Comparison of ENCODE assay signal across 14 cellular contexts in the genomic region with DNA sequence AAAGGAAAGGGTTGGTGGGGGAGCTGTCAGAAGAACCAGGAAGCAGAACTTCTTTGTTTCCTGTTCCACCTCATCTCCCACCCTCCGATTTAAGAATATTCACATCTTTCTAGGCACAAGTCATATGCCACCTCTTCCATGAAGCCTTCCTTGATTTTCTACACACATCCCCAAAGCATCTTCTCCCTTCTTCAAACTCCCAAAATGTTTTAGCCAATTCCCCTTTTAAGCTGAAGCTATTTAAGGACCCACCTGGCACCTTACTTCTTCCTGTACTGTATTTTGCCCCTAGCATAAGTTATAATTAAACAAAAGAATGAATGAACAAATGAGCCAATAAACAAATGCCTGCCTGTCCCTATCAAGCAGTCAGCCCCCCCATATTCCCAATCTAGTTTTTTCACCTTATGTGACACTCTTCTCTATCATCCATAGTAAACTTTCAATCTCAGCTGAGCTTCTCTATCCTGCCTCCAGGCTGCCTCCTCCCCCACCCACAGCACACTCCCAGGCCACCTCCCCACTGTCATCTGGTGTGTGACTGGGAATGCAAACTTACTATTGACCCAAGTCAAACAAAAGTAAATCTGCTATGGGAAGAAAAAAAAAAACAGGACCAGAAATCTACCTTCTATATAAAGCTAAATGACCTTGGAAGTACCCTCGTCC. TPM values are rescaled to one million over a fixed set of nuclear protein-coding genes. Genes with fewer than 3 reads are reported as not detected.
DNase-seq lines count a peak whose midpoint lies in the region; ATAC-seq and TF ChIP-seq lines count a peak whose summit lies in the region.
"Had no signal": no experiment of that assay in that cellular context is flagged by ENCODE, and none has a peak within 500 bp of the region (broad histone marks: within the 10 kb centered on the region; RNA-seq: fewer than 3 reads in every experiment).

No MANE protein-coding gene starts in this region.

- 38 to 56% (median 50%) methylated on average over 2 of the region's 2 CpGs for WGBS in ovary, 3 donors
- no CpG with 5 or more reads among the region's 2 CpGs for WGBS in H9 (ENCODE audit: extremely low coverage, insufficient read length, low lambda C conversion rate)

- H4K20me1 ChIP-seq in H9 (ENCODE audit: control insufficient read depth, insufficient read depth, insufficient read length): no peaks in the 10 kb centered on the region

- 0 out of 7 replicates have a peak overlapping the region, but pooled peaks of 1 of the 3 experiments have one; percentile 63 for H3K27ac Mint-ChIP-seq in H9

- H3K9me3 Mint-ChIP-seq in H9: no peaks in the 10 kb centered on the region; a peak in 1 of 5 replicates
- H3K9me3 Mint-ChIP-seq: naive B cell had no signal

- no peak overlapping the region for H2BK20ac ChIP-seq in H9 (ENCODE audit: low read depth, low read length, poor library complexity, severe bottlenecking)

- H2AFZ ChIP-seq in ACC112 (ENCODE audit: low read length, unreplicated experiment): no peak overlapping the region
- no peak overlapping the region for H2AFZ ChIP-seq in H9 (ENCODE audit: low read length)

- H3K79me2 ChIP-seq in ACC112 (ENCODE audit: control insufficient read depth, insufficient read depth, low read length, unreplicated experiment) (peaks cover 52% of the 10 kb centered on the region), H9 (ENCODE audit: insufficient read depth, low read length) (peaks cover 11% of the 10 kb centered on the region)

- no peak overlapping the region for H3K4me3 Mint-ChIP-seq in H9
- H3K4me3 Mint-ChIP-seq: CD14-positive monocyte had no signal

- no peak overlapping the region for H4K91ac ChIP-seq in H9 (ENCODE audit: insufficient read length, low read depth, low read length)

- no peak overlapping the region for H3K4me2 ChIP-seq in H9 (ENCODE audit: insufficient read depth, insufficient read length, low read length)

- TF ChIP-seq CTCF in fibroblast of pulmonary artery (IDR thresholded peaks at IDR 0.05; ENCODE audit: low read length, missing control alignments): no peak
- TF ChIP-seq CTCF in ovary (IDR thresholded peaks at IDR 0.05): no peak
- TF ChIP-seq CTCF in H9 (conservative IDR thresholded peaks at IDR 0.05): no peak

- TF ChIP-seq POLR2A in ovary (IDR thresholded peaks at IDR 0.05): no peak

- H2BK12ac ChIP-seq in H9 (ENCODE audit: insufficient read length, low read depth, low read length): no peak overlapping the region

- peaks cover 19% of the 10 kb centered on the region for H3K79me1 ChIP-seq in H9 (ENCODE audit: insufficient read depth, low read depth, low read length, poor library complexity, severe bottlenecking)

- H3K27ac ChIP-seq in ACC112 (ENCODE audit: low read depth, low read length): peak overlapping the region; percentile 91
- H3K27ac ChIP-seq in SK-N-MC: no peak overlapping the region
- H3K27ac ChIP-seq in ovary: peak overlapping the region in 1 of 2 donors; percentile 94
- no peak overlapping the region for H3K27ac ChIP-seq in H9 (ENCODE audit: insufficient read length, low read depth, low read length)

- H3T11ph ChIP-seq in H9 (ENCODE audit: low read length): no peak overlapping the region

- ATAC-seq in HG02610 (IDR thresholded peaks at IDR 0.05; ENCODE audit: unreplicated experiment) (no peak), HG02973 (IDR thresholded peaks at IDR 0.05; ENCODE audit: unreplicated experiment) (no peak)

- H3K18ac ChIP-seq in H9 (ENCODE audit: insufficient read length, low read depth, low read length): no peak overlapping the region

- H3K4me3 ChIP-seq in ACC112 (ENCODE audit: low read depth, low read length): peak overlapping the region; percentile 95
- peak overlapping the region; percentile 79; the same call in 1 of the 2 replicates for H3K4me3 ChIP-seq in SK-N-MC
- H3K4me3 ChIP-seq in fibroblast of pulmonary artery (replicated peaks; ENCODE audit: low read depth, low read length): peak overlapping the region; percentile 94
- H3K4me3 ChIP-seq in ovary: peak overlapping the region; percentile 63

- H3K9ac ChIP-seq in SK-N-MC (ENCODE audit: insufficient read length) (no peak overlapping the region), H9 (ENCODE audit: extremely low read depth, insufficient read length, low read length) (no peak overlapping the region)

- no peak overlapping the region for H3K4ac ChIP-seq in H9 (ENCODE audit: low read depth, low read length)

- H3K36me3 ChIP-seq in ACC112 (ENCODE audit: insufficient read depth, low read length) (peaks cover 11% of the 10 kb centered on the region; the same call in 1 of the 2 replicates), SK-N-MC (ENCODE audit: insufficient read depth, low read length) (peaks cover 60% of the 10 kb centered on the region), ovary (no peaks in the 10 kb centered on the region)

- peaks cover 36 to 37% of the 10 kb centered on the region in 2 experiments for H3K4me1 Mint-ChIP-seq in H9

- no peak overlapping the region for H4K5ac ChIP-seq in H9 (ENCODE audit: insufficient read length, low read depth, low read length)

- H3K9me3 ChIP-seq in SK-N-MC (ENCODE audit: low read depth, low read length): no peaks in the 10 kb centered on the region
- no peaks in the 10 kb centered on the region for H3K9me3 ChIP-seq in ovary
- H3K9me3 ChIP-seq in H9 (ENCODE audit: control insufficient read depth, low read depth, low read length): no peaks in the 10 kb centered on the region
- H3K9me3 ChIP-seq: SJSA1 had no signal

- H3K23ac ChIP-seq in H9 (ENCODE audit: insufficient read length, low read depth, low read length): no peak overlapping the region

- no peak overlapping the region for H2BK15ac ChIP-seq in H9 (ENCODE audit: low read depth, low read length)

- no peak overlapping the region for H2AK5ac ChIP-seq in H9 (ENCODE audit: insufficient read length, low read length)

- H3K14ac ChIP-seq in H9 (ENCODE audit: insufficient read depth, low read length): no peak overlapping the region

- peaks cover 1% of the 10 kb centered on the region; the same call in 1 of the 2 replicates for H3K27me3 Mint-ChIP-seq in H9 (ENCODE audit: low read depth)
- H3K27me3 Mint-ChIP-seq: naive B cell had no signal

- H3K27me3 ChIP-seq in ACC112 (ENCODE audit: insufficient read depth, low read length): no peaks in the 10 kb centered on the region
- no peaks in the 10 kb centered on the region for H3K27me3 ChIP-seq in ovary
- no peaks in the 10 kb centered on the region for H3K27me3 ChIP-seq in H9 (ENCODE audit: insufficient read depth, low read length)
- H3K27me3 ChIP-seq: SJSA1 had no signal

- H3K36me3 Mint-ChIP-seq in H9 (ENCODE audit: insufficient read depth in 1 of 3, low read depth in 3 of 3): peaks cover 19 to 31% (median 22%) of the 10 kb centered on the region in 3 experiments
- H3K36me3 Mint-ChIP-seq: naive B cell had no signal

- no peak overlapping the region for H2BK5ac ChIP-seq in H9 (ENCODE audit: insufficient read length, low read length)

- peaks cover 13% of the 10 kb centered on the region for H3K23me2 ChIP-seq in H9 (ENCODE audit: insufficient read length, low read depth, low read length, poor library complexity, severe bottlenecking)

- no peak overlapping the region for H2BK120ac ChIP-seq in H9 (ENCODE audit: low read depth, low read length, poor library complexity, severe bottlenecking)

- H3K56ac ChIP-seq in H9 (ENCODE audit: insufficient read length, low read depth, low read length): no peak overlapping the region

- DNase-seq in SK-N-MC (ENCODE audit: low read depth, low spot score) (no peak), fibroblast of pulmonary artery (ENCODE audit: low read depth) (no peak), ovary (no peak), medulla oblongata (ENCODE audit: extremely low spot score) (no peak), H9 (no peak)
- DNase-seq: anterior cingulate cortex, naive B cell had no signal

- no peak for TF ChIP-seq EP300 in ovary (IDR thresholded peaks at IDR 0.05)

- intact Hi-C loops in ovary (cut with DNase I): loop anchor here in 2 of 4 donors (10.0 kb wide), 2 partner anchors 324 to 334 kb away; a partner anchor contains a TSS

- H4K8ac ChIP-seq in H9 (replicated peaks; ENCODE audit: insufficient read length, low read depth, low read length): no peak overlapping the region

- H3K4me1 ChIP-seq in ACC112 (ENCODE audit: control insufficient read depth, insufficient read depth, low read length, unreplicated experiment) (peaks cover 43% of the 10 kb centered on the region), ovary (ENCODE audit: insufficient read depth) (peaks cover 35% of the 10 kb centered on the region), H9 (ENCODE audit: insufficient read depth, low read length) (peaks cover 19% of the 10 kb centered on the region; the same call in 1 of the 2 replicates)

RNA-seq across cellular contexts. Expression of a gene that starts 3.9 kb away (rescaled TPM):
- 100 to 1,000 TPM in 5 of 7 donors, 10 to 100 TPM in 2; 45.2 to 230 (median 149) TPM for total RNA-seq in ovary
- polyA plus RNA-seq in ovary: 10 to 100 TPM; 88.5 to 93.9 TPM
- 130 and 140 TPM in 2 replicates for total RNA-seq in H9 (2021)

RNA-seq across cellular contexts. Expression of a gene that starts 14.8 kb away (rescaled TPM):
- 100 to 1,000 TPM in 1 of 7 donors, 10 to 100 TPM in 6; 43.3 to 105 (median 87.7) TPM for total RNA-seq in ovary
- polyA plus RNA-seq in ovary: 100 to 1,000 TPM in 1 of 2 donors, 10 to 100 TPM in 1; 78.6 to 134 TPM
- 202 and 205 TPM in 2 replicates for total RNA-seq in H9 (2021)

RNA-seq across cellular contexts. Expression of a gene that starts 17.3 kb away (rescaled TPM):
- total RNA-seq in ovary: under 1 TPM in 1 of 7 donors, not detected in 6; 0.12 TPM
- polyA plus RNA-seq in ovary: under 1 TPM in 1 of 2 donors, not detected in 1; 0.13 TPM
- 0.15 and 0.22 TPM in 2 replicates for total RNA-seq in H9 (2021)
- total RNA-seq: frontal cortex, HT-29, SJSA1 had no signal
- polyA plus RNA-seq: CD14-positive monocyte had no signal
